Comparison of ENCODE assay signal across 21 cellular contexts in the genomic region with DNA sequence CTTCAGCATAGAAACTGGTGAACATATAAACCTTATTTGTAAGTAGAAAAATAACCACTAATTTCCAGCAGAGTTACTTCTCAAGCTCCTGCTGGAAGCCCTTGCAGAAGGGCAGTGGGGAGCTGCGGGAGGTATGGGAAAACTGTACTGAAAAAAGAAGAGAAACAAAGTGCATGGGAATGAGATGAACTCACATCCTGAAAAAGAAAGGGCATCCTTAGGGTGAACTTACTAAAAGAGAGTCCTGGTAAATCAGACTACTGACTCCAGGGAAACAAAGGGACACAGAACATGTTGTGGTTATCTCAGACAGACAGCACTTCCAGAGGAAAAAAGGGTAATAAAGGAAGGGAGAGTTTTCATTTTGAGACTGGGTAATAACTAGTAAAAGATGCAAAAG.
A peak's percentile ranks its signal among the peaks of the same experiment; 100 is the strongest.
DNase-seq lines count a peak whose midpoint lies in the region; ATAC-seq and TF ChIP-seq lines count a peak whose summit lies in the region.
"Had no signal": no experiment of that assay in that cellular context is flagged by ENCODE, and none has a peak within 500 bp of the region (broad histone marks: within the 10 kb centered on the region; RNA-seq: fewer than 3 reads in every experiment).

No MANE protein-coding gene starts in this region.

- H3K9me3 ChIP-seq in endodermal cell (ENCODE audit: control insufficient read depth, low read length) = no peaks in the 10 kb centered on the region
- no peaks in the 10 kb centered on the region for H3K9me3 ChIP-seq in stomach
- no peaks in the 10 kb centered on the region for H3K9me3 ChIP-seq in Peyer's patch
- H3K9me3 ChIP-seq: BE2C, HAP-1 had no signal

- H3K4me3 Mint-ChIP-seq in endodermal cell (no peak overlapping the region), neural crest cell (no peak overlapping the region)
- H3K4me3 Mint-ChIP-seq: CD4-positive, CD25-positive, alpha-beta regulatory T cell; CD8-positive, alpha-beta memory T cell had no signal

- no peak for TF ChIP-seq EP300 in stomach (IDR thresholded peaks at IDR 0.05)

- TF ChIP-seq POLR2A in stomach (IDR thresholded peaks at IDR 0.05) (no peak), Peyer's patch (IDR thresholded peaks at IDR 0.05) (no peak)

- H3K27me3 ChIP-seq in endodermal cell (ENCODE audit: control insufficient read depth, insufficient read depth, low read length, poor library complexity, severe bottlenecking) (no peaks in the 10 kb centered on the region), stomach (no peaks in the 10 kb centered on the region), Peyer's patch (no peaks in the 10 kb centered on the region)
- H3K27me3 ChIP-seq: BE2C had no signal

- no peak overlapping the region for H3K27ac Mint-ChIP-seq in endodermal cell
- H3K27ac Mint-ChIP-seq in neural crest cell (ENCODE audit: unreplicated experiment) = peak overlapping the region; percentile 51
- H3K27ac Mint-ChIP-seq: CD4-positive, CD25-positive, alpha-beta regulatory T cell; CD8-positive, alpha-beta memory T cell had no signal

- no peaks in the 10 kb centered on the region for H3K36me3 ChIP-seq in endodermal cell (ENCODE audit: control insufficient read depth, insufficient read depth, low read length)
- H3K36me3 ChIP-seq in stomach = no peaks in the 10 kb centered on the region
- no peaks in the 10 kb centered on the region for H3K36me3 ChIP-seq in Peyer's patch
- H3K36me3 ChIP-seq: BE2C, HAP-1 had no signal

- no peak for ATAC-seq in HG02588 (IDR thresholded peaks at IDR 0.05; ENCODE audit: unreplicated experiment)
- ATAC-seq: GM12878 had no signal

- H3K27ac ChIP-seq in endodermal cell (ENCODE audit: low read depth, low read length) = peak overlapping the region; percentile 36
- H3K27ac ChIP-seq in stomach = no peak overlapping the region
- no peak overlapping the region for H3K27ac ChIP-seq in Peyer's patch
- H3K27ac ChIP-seq: GM23248 had no signal

- H3K4me1 ChIP-seq in endodermal cell (ENCODE audit: control insufficient read depth, insufficient read depth, low read length) (no peaks in the 10 kb centered on the region), stomach (no peaks in the 10 kb centered on the region), Peyer's patch (no peaks in the 10 kb centered on the region)
- H3K4me1 ChIP-seq: BE2C, HAP-1 had no signal

- intact Hi-C loops in stomach (cut with DNase I; ENCODE audit: low total_unique reads) = no loop called here

- H3K4me1 Mint-ChIP-seq in endodermal cell (no peaks in the 10 kb centered on the region), neural crest cell (peaks cover 23% of the 10 kb centered on the region)
- H3K4me1 Mint-ChIP-seq: CD4-positive, CD25-positive, alpha-beta regulatory T cell; CD8-positive, alpha-beta memory T cell had no signal

- H3K27me3 Mint-ChIP-seq in endodermal cell (ENCODE audit: insufficient read depth) (no peaks in the 10 kb centered on the region), neural crest cell (ENCODE audit: low read depth) (no peaks in the 10 kb centered on the region)
- H3K27me3 Mint-ChIP-seq: CD4-positive, CD25-positive, alpha-beta regulatory T cell; CD8-positive, alpha-beta memory T cell had no signal

- DNase-seq in endodermal cell (no peak), left kidney (ENCODE audit: low read depth, low spot score) (peak; percentile 2), neural crest cell (ENCODE audit: low read depth, low spot score) (no peak), stomach (no peak), Peyer's patch (no peak)
- DNase-seq in stimulated activated CD4-positive, alpha-beta T cell treated with anti-CD3 and anti-CD28 coated beads, Interleukin-15, amount 100 ng/mL, for 24 hours = no peak
- DNase-seq: ACHN; BE2C; C1 segment of cervical spinal cord; CD4-positive, CD25-positive, alpha-beta regulatory T cell; CD8-positive, alpha-beta memory T cell; COR-L47; DMS 273 treated with DMSO at 0.1 percent for 48 hours; DMS53; DND-41; EL; GM23248; IMR-90 had no signal

- no peak overlapping the region for H3K4me3 ChIP-seq in endodermal cell (ENCODE audit: low read length)
- no peak overlapping the region for H3K4me3 ChIP-seq in stomach
- no peak overlapping the region for H3K4me3 ChIP-seq in Peyer's patch
- H3K4me3 ChIP-seq: GM12878, GM23248, HAP-1 had no signal

- WGBS in endodermal cell (ENCODE audit: insufficient coverage in 1 of 2, insufficient read length in 1 of 2), 2 experiments = 71 to 97% methylated on average over 1 of the region's 1 CpG
- 75 to 93% (median 84%) methylated on average over 1 of the region's 1 CpG for WGBS in stomach, 5 donors

- H3K9ac ChIP-seq in endodermal cell (ENCODE audit: extremely low read depth, low read length, poor library complexity, severe bottlenecking) = no peak overlapping the region
- H3K9ac ChIP-seq: GM23248 had no signal

- H3K9me3 Mint-ChIP-seq in endodermal cell (no peaks in the 10 kb centered on the region), neural crest cell (no peaks in the 10 kb centered on the region)

- H3K36me3 Mint-ChIP-seq in endodermal cell (ENCODE audit: low read depth) (no peaks in the 10 kb centered on the region), neural crest cell (ENCODE audit: low read depth) (no peaks in the 10 kb centered on the region)
- H3K36me3 Mint-ChIP-seq: CD4-positive, CD25-positive, alpha-beta regulatory T cell; CD8-positive, alpha-beta memory T cell had no signal

- TF ChIP-seq CTCF in endodermal cell (conservative IDR thresholded peaks at IDR 0.05) (no peak), neural crest cell (conservative IDR thresholded peaks at IDR 0.05) (no peak), stomach (IDR thresholded peaks at IDR 0.05) (no peak), Peyer's patch (IDR thresholded peaks at IDR 0.05) (no peak)
